ENCODE assay signal across 1 cellular context in the genomic region with DNA sequence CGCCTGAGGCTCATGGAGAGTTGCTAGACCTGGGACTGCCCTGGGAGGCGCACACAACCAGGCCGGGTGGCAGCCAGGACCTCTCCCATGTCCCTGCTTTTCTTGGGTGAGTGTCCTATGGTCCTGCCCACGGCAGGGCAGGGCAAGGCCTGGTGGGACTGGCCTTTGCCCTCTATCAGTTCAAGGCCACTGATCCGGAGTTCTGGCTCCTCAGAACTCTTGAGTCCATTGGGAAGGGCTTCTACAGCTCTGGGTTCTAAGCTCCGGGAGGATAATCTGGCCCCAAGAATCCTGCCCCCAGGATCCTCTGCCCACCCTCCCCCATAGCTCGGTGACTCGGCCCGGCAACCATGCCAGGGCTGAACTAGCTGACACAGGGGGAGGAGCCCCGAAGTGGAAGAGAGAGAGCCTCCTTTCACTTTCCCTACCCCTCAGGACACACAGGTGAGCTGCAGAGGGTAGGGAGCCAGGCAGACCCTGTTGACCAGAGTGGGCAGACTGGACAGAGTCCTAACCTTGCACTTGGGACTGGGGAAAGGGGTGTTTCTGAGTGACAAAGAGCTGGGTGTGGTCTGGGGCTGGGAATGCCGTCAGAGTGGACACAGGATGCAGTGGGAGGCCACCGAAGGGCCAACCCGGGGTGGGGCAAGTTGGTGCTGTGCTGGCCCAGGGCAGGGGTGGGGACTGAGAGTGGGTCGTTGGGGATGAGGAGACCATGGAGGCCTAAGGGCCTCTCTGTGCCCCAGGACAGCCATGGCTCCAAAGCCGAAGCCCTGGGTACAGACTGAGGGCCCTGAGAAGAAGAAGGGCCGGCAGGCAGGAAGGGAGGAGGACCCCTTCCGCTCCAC.
A peak's percentile ranks its signal among the peaks of the same experiment; 100 is the strongest.
TF ChIP-seq lines count a peak whose summit lies in the region.

No MANE protein-coding gene starts in this region.

TF ChIP-seq in K562, 482 proteins besides CTCF, POLR2A, EP300 and RAD21 (continued from another document):
- TF ChIP-seq, protein P1, sequence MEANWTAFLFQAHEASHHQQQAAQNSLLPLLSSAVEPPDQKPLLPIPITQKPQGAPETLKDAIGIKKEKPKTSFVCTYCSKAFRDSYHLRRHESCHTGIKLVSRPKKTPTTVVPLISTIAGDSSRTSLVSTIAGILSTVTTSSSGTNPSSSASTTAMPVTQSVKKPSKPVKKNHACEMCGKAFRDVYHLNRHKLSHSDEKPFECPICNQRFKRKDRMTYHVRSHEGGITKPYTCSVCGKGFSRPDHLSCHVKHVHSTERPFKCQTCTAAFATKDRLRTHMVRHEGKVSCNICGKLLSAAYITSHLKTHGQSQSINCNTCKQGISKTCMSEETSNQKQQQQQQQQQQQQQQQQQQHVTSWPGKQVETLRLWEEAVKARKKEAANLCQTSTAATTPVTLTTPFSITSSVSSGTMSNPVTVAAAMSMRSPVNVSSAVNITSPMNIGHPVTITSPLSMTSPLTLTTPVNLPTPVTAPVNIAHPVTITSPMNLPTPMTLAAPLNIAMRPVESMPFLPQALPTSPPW (CRISPR knock-in tag; IDR thresholded peaks at IDR 0.05): peak; percentile 7; the same call in 1 of the 2 replicates
- TF ChIP-seq KDM5B (IDR thresholded peaks at IDR 0.05; ENCODE audit: insufficient replicate concordance, low read depth, low read length): peak; percentile 17
- TF ChIP-seq ELF2 (CRISPR knock-in tag; IDR thresholded peaks at IDR 0.05): no peak
- TF ChIP-seq KAT7 (CRISPR knock-in tag; IDR thresholded peaks at IDR 0.05; ENCODE audit: borderline replicate concordance): peak; percentile 28; the same call in 1 of the 2 replicates
- TF ChIP-seq ZNF589 (CRISPR knock-in tag; IDR thresholded peaks at IDR 0.05; ENCODE audit: low read depth): 0 out of 2 replicates have a peak, but pooled peaks have one; percentile 17
- TF ChIP-seq ZNF41 (CRISPR knock-in tag; conservative IDR thresholded peaks at IDR 0.05): no peak
- no peak for TF ChIP-seq FOXK1 (CRISPR knock-in tag; IDR thresholded peaks at IDR 0.05; ENCODE audit: borderline replicate concordance)
- TF ChIP-seq SMC3 (conservative IDR thresholded peaks at IDR 0.05; ENCODE audit: insufficient read depth, low read depth, low read length): no peak
- no peak for TF ChIP-seq ZNF584 (CRISPR knock-in tag; IDR thresholded peaks at IDR 0.05; ENCODE audit: low read depth)
